In the genomic region with DNA sequence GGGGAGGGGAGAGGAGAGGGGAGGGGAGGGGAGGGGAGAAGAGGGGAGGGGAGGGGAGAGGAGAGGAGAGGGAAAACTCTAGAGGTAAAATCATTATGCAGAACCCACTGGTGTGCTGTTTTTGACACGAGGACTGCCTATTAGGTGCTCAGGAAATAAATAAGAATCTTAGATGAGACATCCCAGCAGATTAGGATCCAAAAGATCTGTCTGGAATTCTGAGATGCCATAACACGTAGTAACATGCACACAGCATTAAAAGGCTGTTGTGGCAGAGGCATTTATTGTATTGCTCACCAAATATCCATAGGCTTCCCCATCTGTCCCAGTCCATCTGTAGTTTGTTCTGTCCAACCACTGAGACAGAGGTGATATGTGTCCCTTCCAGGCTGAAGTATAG, we compare ENCODE assay signal across 16 cellular contexts. TPM values are rescaled to one million over a fixed set of nuclear protein-coding genes. Genes with fewer than 3 reads are reported as not detected.
DNase-seq lines count a peak whose midpoint lies in the region; ATAC-seq and TF ChIP-seq lines count a peak whose summit lies in the region.
"Had no signal": no experiment of that assay in that cellular context is flagged by ENCODE, and none has a peak within 500 bp of the region (broad histone marks: within the 10 kb centered on the region; RNA-seq: fewer than 3 reads in every experiment).

No MANE protein-coding gene starts in this region.

- no peak for TF ChIP-seq CTCF in HFFc6 (IDR thresholded peaks at IDR 0.05)
- TF ChIP-seq CTCF in prostate gland (IDR thresholded peaks at IDR 0.05) = no peak

- H3K27ac ChIP-seq in ACC112 (ENCODE audit: low read depth, low read length) (peak overlapping the region; percentile 91), prostate gland (peak overlapping the region; percentile 50 to 58)

- no peaks in the 10 kb centered on the region for H3K9me3 Mint-ChIP-seq in HFFc6
- H3K9me3 Mint-ChIP-seq: activated CD4-positive, alpha-beta T cell treated with anti-CD3 and anti-CD28 coated beads, Interleukin-2, amount 10 ng/mL, durations not matched to agents 7 days and 5 days; activated T-helper 1 cell treated with anti-CD3 and anti-CD28 coated beads, Interleukin-12 subunit alpha, Interleukin-12 subunit beta, Interleukin-2, Interleukin-4 antibody, amounts not matched to agents 30 ng/mL and 10 ng/mL and 1 ng/mL, durations not matched to agents 14 hours and 24 hours and 36 hours; H9; IgD-negative memory B cell; immature natural killer cell; naive thymus-derived CD4-positive, alpha-beta T cell had no signal

- peaks cover 2% of the 10 kb centered on the region; the same call in 1 of the 2 replicates for H3K27me3 Mint-ChIP-seq in HFFc6 (ENCODE audit: insufficient read depth)
- H3K27me3 Mint-ChIP-seq: activated CD4-positive, alpha-beta T cell treated with anti-CD3 and anti-CD28 coated beads, Interleukin-2, amount 10 ng/mL, durations not matched to agents 7 days and 5 days; IgD-negative memory B cell; naive thymus-derived CD4-positive, alpha-beta T cell had no signal

- H3K79me2 ChIP-seq in ACC112 (ENCODE audit: control insufficient read depth, insufficient read depth, low read length, unreplicated experiment) = peaks cover 12% of the 10 kb centered on the region

- H2AFZ ChIP-seq in ACC112 (ENCODE audit: low read length, unreplicated experiment) = no peak overlapping the region

- peaks cover 60% of the 10 kb centered on the region for H3K4me1 ChIP-seq in ACC112 (ENCODE audit: control insufficient read depth, insufficient read depth, low read length, unreplicated experiment)
- peaks cover 22% of the 10 kb centered on the region for H3K4me1 ChIP-seq in prostate gland (replicated peaks)

- peaks cover 21% of the 10 kb centered on the region for H3K36me3 Mint-ChIP-seq in HFFc6 (ENCODE audit: low read depth)
- H3K36me3 Mint-ChIP-seq: immature natural killer cell had no signal

- H3K36me3 ChIP-seq in ACC112 (ENCODE audit: insufficient read depth, low read length) = no peaks in the 10 kb centered on the region
- H3K36me3 ChIP-seq in prostate gland = no peaks in the 10 kb centered on the region
- no peaks in the 10 kb centered on the region for H3K36me3 ChIP-seq in H7 (replicated peaks; ENCODE audit: control insufficient read depth, insufficient read depth, low read length)

- ATAC-seq in esophagus mucosa (peak; percentile 21), HG03108 (IDR thresholded peaks at IDR 0.05; ENCODE audit: unreplicated experiment) (no peak)

- intact Hi-C loops in prostate gland (cut with DNase I) = no loop called here

- H3K4me3 Mint-ChIP-seq in HFFc6 = peak overlapping the region; percentile 65
- H3K4me3 Mint-ChIP-seq: activated CD4-positive, alpha-beta T cell treated with anti-CD3 and anti-CD28 coated beads, Interleukin-2, amount 10 ng/mL, durations not matched to agents 7 days and 5 days; activated T-helper 1 cell treated with anti-CD3 and anti-CD28 coated beads, Interleukin-12 subunit alpha, Interleukin-12 subunit beta, Interleukin-2, Interleukin-4 antibody, amounts not matched to agents 30 ng/mL and 10 ng/mL and 1 ng/mL, durations not matched to agents 14 hours and 24 hours and 36 hours; H9; IgD-negative memory B cell; immature natural killer cell; naive thymus-derived CD4-positive, alpha-beta T cell had no signal

- H3K27me3 ChIP-seq in ACC112 (ENCODE audit: insufficient read depth, low read length) (no peaks in the 10 kb centered on the region), prostate gland (replicated peaks; ENCODE audit: insufficient read depth) (no peaks in the 10 kb centered on the region), H7 (ENCODE audit: control insufficient read depth, insufficient read depth, low read length) (no peaks in the 10 kb centered on the region)

- H3K9me3 ChIP-seq in prostate gland = no peaks in the 10 kb centered on the region

- TF ChIP-seq POLR2A in prostate gland (IDR thresholded peaks at IDR 0.05) = no peak

- DNase-seq in HFFc6 (peak; percentile 69), prostate gland (ENCODE audit: low spot score) (no peak), H7 (no peak), RPMI8226 (no peak), NCI-H2196 (lab: John Stamatoyannopoulos, UW; ENCODE audit: unreplicated experiment) (no peak)
- DNase-seq: activated CD4-positive, alpha-beta T cell treated with anti-CD3 and anti-CD28 coated beads, Interleukin-2, amount 10 ng/mL, durations not matched to agents 7 days and 5 days; C1 segment of cervical spinal cord; H9; immature natural killer cell; naive thymus-derived CD4-positive, alpha-beta T cell; NCI-H1417 treated with DMSO at 0.1 percent for 48 hours had no signal

- H3K4me1 Mint-ChIP-seq in HFFc6 (ENCODE audit: low read depth) = peaks cover 70% of the 10 kb centered on the region
- H3K4me1 Mint-ChIP-seq: activated CD4-positive, alpha-beta T cell treated with anti-CD3 and anti-CD28 coated beads, Interleukin-2, amount 10 ng/mL, durations not matched to agents 7 days and 5 days; immature natural killer cell had no signal

- H3K4me3 ChIP-seq in ACC112 (ENCODE audit: low read depth, low read length) (peak overlapping the region; percentile 41; the same call in 1 of the 2 replicates), prostate gland (no peak overlapping the region), H7 (ENCODE audit: insufficient read depth, low read depth, low read length) (no peak overlapping the region)

- peak overlapping the region; percentile 97 for H3K27ac Mint-ChIP-seq in HFFc6
- H3K27ac Mint-ChIP-seq: activated CD4-positive, alpha-beta T cell treated with anti-CD3 and anti-CD28 coated beads, Interleukin-2, amount 10 ng/mL, durations not matched to agents 7 days and 5 days; H9 had no signal

- 59% methylated on average over 2 of the region's 2 CpGs for WGBS in prostate gland

RNA-seq across cellular contexts. Expression of a gene that starts 40.8 kb away (rescaled TPM):
- 10 to 100 TPM; 39.7 to 53.4 (median 50.1) TPM for total RNA-seq in HFFc6 (2021; fragmentation: NEBNext Ultra II Directional; extraction: Animal tissue kit (Norgen Biotek cat#: 25700))
- total RNA-seq in esophagus mucosa (29.0 TPM), prostate gland (100 to 1,000 TPM in 1 of 2 donors, 10 to 100 TPM in 1; 83.7 to 102 TPM)
- 19.7 and 36.8 TPM in 2 replicates for total RNA-seq in H7 (2014; rRNA removed; shearing (Covaris generic))
